ENCODE assay signal across 19 cellular contexts in genomic region chr1:151124763-151125403, GRCh38. TPM values are rescaled to one million over a fixed set of nuclear protein-coding genes. Genes with fewer than 3 reads are reported as not detected.
DNase-seq lines count a peak whose midpoint lies in the region; ATAC-seq and TF ChIP-seq lines count a peak whose summit lies in the region.
"Had no signal": no experiment of that assay in that cellular context is flagged by ENCODE, and none has a peak within 500 bp of the region (broad histone marks: within the 10 kb centered on the region; RNA-seq: fewer than 3 reads in every experiment).

No MANE protein-coding gene starts in this region.

- no peak overlapping the region for H3K18ac ChIP-seq in neuronal stem cell (ENCODE audit: low read length)

- TF ChIP-seq CTCF in WTC11 (IDR thresholded peaks at IDR 0.05) = no peak

- H3K27ac ChIP-seq in CD4-positive, alpha-beta memory T cell (ENCODE audit: low read depth, low read length) = no peak overlapping the region
- H3K27ac ChIP-seq in neuronal stem cell (replicated peaks; ENCODE audit: low read length) = no peak overlapping the region
- H3K27ac ChIP-seq: KMS-11, SK-N-MC had no signal

- H3K36me3 Mint-ChIP-seq in CD4-positive, alpha-beta memory T cell = peaks cover 28 to 30% of the 10 kb centered on the region in 2 donors
- no peaks in the 10 kb centered on the region for H3K36me3 Mint-ChIP-seq in WTC11
- H3K36me3 Mint-ChIP-seq in naive thymus-derived CD8-positive, alpha-beta T cell = peaks cover 0 to 58% (median 6%) of the 10 kb centered on the region in 3 donors

- H3K79me1 ChIP-seq in neuronal stem cell (ENCODE audit: low read depth, low read length) = no peaks in the 10 kb centered on the region

- H3K9ac ChIP-seq in neuronal stem cell (ENCODE audit: low read depth, low read length, poor library complexity) = no peak overlapping the region
- H3K9ac ChIP-seq: KMS-11 had no signal

- H3K4me3 ChIP-seq in CD4-positive, alpha-beta memory T cell (ENCODE audit: low read length in 2 of 2) = no peak overlapping the region
- H3K4me3 ChIP-seq in H7 (ENCODE audit: insufficient read depth, low read depth, low read length) (no peak overlapping the region), neuronal stem cell (ENCODE audit: low read length in 2 of 2) (no peak overlapping the region)
- H3K4me3 ChIP-seq: SK-N-MC had no signal

- ATAC-seq in WTC11 = peak; percentile 53
- ATAC-seq in naive thymus-derived CD8-positive, alpha-beta T cell = no peak
- ATAC-seq: HCT116 had no signal

- WGBS in neuronal stem cell (ENCODE audit: extremely low coverage in 2 of 2, insufficient read length in 2 of 2, insufficient replicate concordance in 1 of 2), 2 donors = no CpG with 5 or more reads among the region's 5 CpGs

- no peak overlapping the region for H3K4me2 ChIP-seq in neuronal stem cell (ENCODE audit: insufficient read depth, low read length, poor library complexity, severe bottlenecking)
- H3K4me2 ChIP-seq: KMS-11 had no signal

- no peak overlapping the region for H2AK5ac ChIP-seq in neuronal stem cell (ENCODE audit: low read depth, low read length)

- H3K4me3 Mint-ChIP-seq in CD4-positive, alpha-beta memory T cell = peak overlapping the region in 6 of 8 donors; percentile 6 to 60 (median 35)
- H3K4me3 Mint-ChIP-seq in WTC11 = no peak overlapping the region
- no peak overlapping the region for H3K4me3 Mint-ChIP-seq in naive thymus-derived CD8-positive, alpha-beta T cell

- peak in 2 of 5 donors; percentile 13 to 24 for DNase-seq in CD4-positive, alpha-beta memory T cell
- peak; percentile 48 for DNase-seq in H7
- DNase-seq in WTC11 (ENCODE audit: low spot score) = no peak
- DNase-seq in neuronal stem cell (ENCODE audit: low spot score) = no peak
- no peak for DNase-seq in naive thymus-derived CD8-positive, alpha-beta T cell
- no peak for DNase-seq in D341Med (ENCODE audit: low spot score)
- DNase-seq in cerebellar cortex (ENCODE audit: low spot score) = no peak
- DNase-seq: ACHN, AML-193, DMS79 treated with DMSO at 0.1 percent for 48 hours, NCI-H1048, NCI-H146, NCI-H2081 treated with DMSO at 0.1 percent for 48 hours, NCI-H510A treated with DMSO at 0.1 percent for 48 hours had no signal

- no peak overlapping the region for H3K14ac ChIP-seq in neuronal stem cell (ENCODE audit: low read length)

- intact Hi-C loops in CD4-positive, alpha-beta memory T cell (cut with micrococcal nuclease) = no loop called here

- H3K27me3 ChIP-seq in CD4-positive, alpha-beta memory T cell (ENCODE audit: insufficient read depth, low read length) = no peaks in the 10 kb centered on the region
- H3K27me3 ChIP-seq in H7 (ENCODE audit: control insufficient read depth, insufficient read depth, low read length) (no peaks in the 10 kb centered on the region), neuronal stem cell (ENCODE audit: control insufficient read depth in 3 of 3, insufficient read depth in 3 of 3, low read depth in 1 of 3, low read length in 3 of 3) (no peaks in the 10 kb centered on the region)

- no peak overlapping the region for H4K8ac ChIP-seq in neuronal stem cell (ENCODE audit: low read depth, low read length)

- H3K27ac Mint-ChIP-seq in CD4-positive, alpha-beta memory T cell = peak overlapping the region in 5 of 7 donors; percentile 63 to 87 (median 80)
- peak overlapping the region; percentile 11; the same call in 1 of the 2 replicates for H3K27ac Mint-ChIP-seq in WTC11
- H3K27ac Mint-ChIP-seq in naive thymus-derived CD8-positive, alpha-beta T cell = peak overlapping the region in 3 of 10 donors; percentile 18 to 66 (median 20)

- CTCF ChIA-PET in CD4-positive, alpha-beta memory T cell (lab: Charles Lee; ENCODE audit: partially characterized antibody) = interaction anchor here (1.1 to 1.7 kb wide), 3 partner anchors 10 to 25 kb away, joined by 3 to 6 read pairs (median 4); no protein-coding TSS in a partner anchor
- CTCF ChIA-PET in WTC11 (lab: Charles Lee) = interaction anchor here (0.8 to 2.0 kb wide), 4 partner anchors 9 to 55 kb away, joined by 3 to 23 read pairs (median 3); no protein-coding TSS in a partner anchor

- no peak overlapping the region for H2BK15ac ChIP-seq in neuronal stem cell (ENCODE audit: low read length)

- no peak overlapping the region for H3K23ac ChIP-seq in neuronal stem cell (ENCODE audit: low read depth, low read length, poor library complexity)

- no peaks in the 10 kb centered on the region for H3K36me3 ChIP-seq in CD4-positive, alpha-beta memory T cell (ENCODE audit: insufficient read depth, low read length)
- H3K36me3 ChIP-seq in H7 (replicated peaks; ENCODE audit: control insufficient read depth, insufficient read depth, low read length) = no peaks in the 10 kb centered on the region
- no peaks in the 10 kb centered on the region for H3K36me3 ChIP-seq in neuronal stem cell (replicated peaks in 1 of 2; ENCODE audit: control insufficient read depth in 2 of 2, insufficient read depth in 2 of 2, low read length in 2 of 2)

- no peaks in the 10 kb centered on the region for H3K9me3 Mint-ChIP-seq in CD4-positive, alpha-beta memory T cell
- H3K9me3 Mint-ChIP-seq in WTC11 = no peaks in the 10 kb centered on the region
- no peaks in the 10 kb centered on the region for H3K9me3 Mint-ChIP-seq in naive thymus-derived CD8-positive, alpha-beta T cell

- no peaks in the 10 kb centered on the region for H3K9me3 ChIP-seq in CD4-positive, alpha-beta memory T cell (ENCODE audit: control insufficient read depth in 1 of 2, low read length in 2 of 2)
- H3K9me3 ChIP-seq in neuronal stem cell (replicated peaks in 1 of 2; ENCODE audit: control insufficient read depth in 2 of 2, insufficient read depth in 1 of 2, low read depth in 1 of 2, low read length in 2 of 2) = no peaks in the 10 kb centered on the region

- H3K4ac ChIP-seq in neuronal stem cell (ENCODE audit: low read length) = no peak overlapping the region

- no peaks in the 10 kb centered on the region for H3K4me1 ChIP-seq in CD4-positive, alpha-beta memory T cell (ENCODE audit: insufficient read depth, low read length)
- peaks cover 0 to 7% of the 10 kb centered on the region in 2 donors for H3K4me1 ChIP-seq in neuronal stem cell (ENCODE audit: control insufficient read depth in 2 of 2, insufficient read depth in 1 of 2, low read depth in 1 of 2, low read length in 2 of 2)

- H4K91ac ChIP-seq in neuronal stem cell (ENCODE audit: low read depth, low read length, poor library complexity) = no peak overlapping the region

- no peak overlapping the region for H2BK5ac ChIP-seq in neuronal stem cell (ENCODE audit: low read length)

- H3K27me3 Mint-ChIP-seq in CD4-positive, alpha-beta memory T cell = no peaks in the 10 kb centered on the region
- H3K27me3 Mint-ChIP-seq in WTC11 (ENCODE audit: low read depth) = no peaks in the 10 kb centered on the region; the same call in 1 of the 2 replicates
- H3K27me3 Mint-ChIP-seq in naive thymus-derived CD8-positive, alpha-beta T cell = no peaks in the 10 kb centered on the region

- peak overlapping the region; percentile 10 for H2AFZ ChIP-seq in neuronal stem cell (ENCODE audit: low read length)

- POLR2A ChIA-PET in CD4-positive, alpha-beta memory T cell (lab: Charles Lee; ENCODE audit: partially characterized antibody) = interaction anchor here (0.6 kb wide), 1 partner anchor 571 kb away, joined by 4 read pairs; no protein-coding TSS in a partner anchor
- POLR2A ChIA-PET in WTC11 (lab: Charles Lee) = no interaction called here
- POLR2A ChIA-PET in naive thymus-derived CD8-positive, alpha-beta T cell (lab: Charles Lee) = interaction anchor here (0.6 kb wide), 1 partner anchor 12 kb away, joined by 3 read pairs; no protein-coding TSS in a partner anchor

- H2BK12ac ChIP-seq in neuronal stem cell (ENCODE audit: low read length) = no peak overlapping the region

- peaks cover 4 to 9% (median 8%) of the 10 kb centered on the region in 4 donors for H3K4me1 Mint-ChIP-seq in CD4-positive, alpha-beta memory T cell
- H3K4me1 Mint-ChIP-seq in WTC11 = peaks cover 22% of the 10 kb centered on the region
- H3K4me1 Mint-ChIP-seq in naive thymus-derived CD8-positive, alpha-beta T cell = no peaks in the 10 kb centered on the region

- no peak overlapping the region for H2BK120ac ChIP-seq in neuronal stem cell (ENCODE audit: low read depth, low read length)

RNA-seq across cellular contexts. Expression of gene SEMA6C, which starts 21.5 kb away (rescaled TPM):
- 1 to 10 TPM; 7.6 to 8.2 TPM for total RNA-seq in CD4-positive, alpha-beta memory T cell
- polyA plus RNA-seq in CD4-positive, alpha-beta memory T cell = 1 to 10 TPM in 1 of 2 donors, under 1 TPM in 1; 0.54 to 2.1 TPM
- total RNA-seq in H7 (2014; rRNA removed; shearing (Covaris generic)) = 6.1 and 8.0 TPM in 2 replicates
- 16.3 to 21.0 TPM (median 18.1 TPM) in 3 replicates for total RNA-seq in WTC11 (2021)
- polyA plus RNA-seq in neuronal stem cell (2013, experiment 1 of 2) = 15.6 TPM
- 17.4 TPM for polyA plus RNA-seq in neuronal stem cell (2013, experiment 2 of 2)
- total RNA-seq in naive thymus-derived CD8-positive, alpha-beta T cell = 10 to 100 TPM; 10.6 to 13.2 TPM
- polyA plus RNA-seq in naive thymus-derived CD8-positive, alpha-beta T cell = 1 to 10 TPM in 1 of 3 donors, under 1 TPM in 2; 0.57 to 1.1 (median 0.81) TPM

RNA-seq across cellular contexts. Expression of gene TNFAIP8L2, which starts 31.6 kb away (rescaled TPM):
- 10 to 100 TPM; 45.9 to 49.7 TPM for total RNA-seq in CD4-positive, alpha-beta memory T cell
- polyA plus RNA-seq in CD4-positive, alpha-beta memory T cell = 10 to 100 TPM; 10.8 to 42.3 TPM
- 0.14 and 0.15 TPM in 2 replicates for total RNA-seq in H7 (2014; rRNA removed; shearing (Covaris generic))
- total RNA-seq in WTC11 (2021) = 0.15 TPM in 1 of 3 replicates, not detected in the others
- not detected for polyA plus RNA-seq in neuronal stem cell (2013, experiment 1 of 2)
- not detected for polyA plus RNA-seq in neuronal stem cell (2013, experiment 2 of 2)
- total RNA-seq in naive thymus-derived CD8-positive, alpha-beta T cell = 10 to 100 TPM; 31.5 to 33.1 TPM
- polyA plus RNA-seq in naive thymus-derived CD8-positive, alpha-beta T cell = 10 to 100 TPM in 2 of 3 donors, 1 to 10 TPM in 1; 9.9 to 37.4 (median 11.7) TPM
- total RNA-seq: G401, MCF 10A had no signal

RNA-seq across cellular contexts. Expression of gene LYSMD1, which starts 40.8 kb away (rescaled TPM):
- 1 to 10 TPM; 1.0 to 1.3 TPM for total RNA-seq in CD4-positive, alpha-beta memory T cell
- polyA plus RNA-seq in CD4-positive, alpha-beta memory T cell = under 1 TPM in 1 of 2 donors, not detected in 1; 0.59 TPM
- total RNA-seq in H7 (2014; rRNA removed; shearing (Covaris generic)) = 20.0 and 22.5 TPM in 2 replicates
- 6.3 to 7.8 TPM (median 6.9 TPM) in 3 replicates for total RNA-seq in WTC11 (2021)
- polyA plus RNA-seq in neuronal stem cell (2013, experiment 1 of 2) = 7.6 TPM
- polyA plus RNA-seq in neuronal stem cell (2013, experiment 2 of 2) = 6.8 TPM
- 1 to 10 TPM; 2.5 to 4.5 TPM for total RNA-seq in naive thymus-derived CD8-positive, alpha-beta T cell
- polyA plus RNA-seq in naive thymus-derived CD8-positive, alpha-beta T cell = under 1 TPM in 2 of 3 donors, not detected in 1; 0.23 to 0.30 TPM

RNA-seq across cellular contexts. Expression of gene SCNM1, which starts 41.1 kb away (rescaled TPM):
- total RNA-seq in CD4-positive, alpha-beta memory T cell = 10 to 100 TPM; 57.4 to 61.4 TPM
- polyA plus RNA-seq in CD4-positive, alpha-beta memory T cell = 10 to 100 TPM; 76.5 to 80.9 TPM
- 76.1 and 78.8 TPM in 2 replicates for total RNA-seq in H7 (2014; rRNA removed; shearing (Covaris generic))
- total RNA-seq in WTC11 (2021) = 35.3 to 45.3 TPM (median 35.8 TPM) in 3 replicates
- 38.6 TPM for polyA plus RNA-seq in neuronal stem cell (2013, experiment 1 of 2)
- polyA plus RNA-seq in neuronal stem cell (2013, experiment 2 of 2) = 37.5 TPM
- 10 to 100 TPM; 57.8 to 65.2 TPM for total RNA-seq in naive thymus-derived CD8-positive, alpha-beta T cell
- 10 to 100 TPM; 53.7 to 74.2 (median 63.5) TPM for polyA plus RNA-seq in naive thymus-derived CD8-positive, alpha-beta T cell

RNA-seq across cellular contexts. Expression of gene TMOD4, which starts 50.9 kb away (rescaled TPM):
- total RNA-seq in CD4-positive, alpha-beta memory T cell = 1 to 10 TPM; 6.4 TPM
- polyA plus RNA-seq in CD4-positive, alpha-beta memory T cell = not detected
- 0.80 TPM in 1 of 2 replicates, not detected in the other for total RNA-seq in H7 (2014; rRNA removed; shearing (Covaris generic))
- total RNA-seq in WTC11 (2021) = 0.66 to 0.82 TPM (median 0.79 TPM) in 3 replicates
- polyA plus RNA-seq in neuronal stem cell (2013, experiment 1 of 2) = 0.24 TPM
- 0.33 TPM for polyA plus RNA-seq in neuronal stem cell (2013, experiment 2 of 2)
- total RNA-seq in naive thymus-derived CD8-positive, alpha-beta T cell = 1 to 10 TPM; 2.0 to 4.6 TPM
- polyA plus RNA-seq in naive thymus-derived CD8-positive, alpha-beta T cell = under 1 TPM in 2 of 3 donors, not detected in 1; 0.50 to 0.59 TPM
- total RNA-seq: G401, MCF 10A had no signal

Comparison
In these comparisons a context has a peak if more than half of its experiments do, and no peak if none do; other contexts are left out.
1. H3K4me3 Mint-ChIP-seq: peak in CD4-positive, alpha-beta memory T cell (6 of 8); none in WTC11 (single experiment) and naive thymus-derived CD8-positive, alpha-beta T cell (0 of 10).
2. RNA of gene TNFAIP8L2, which starts 31.6 kb away (total RNA-seq): 45.9 to 49.7 TPM in CD4-positive, alpha-beta memory T cell and 31.5 to 33.1 TPM in naive thymus-derived CD8-positive, alpha-beta T cell; 0.15 TPM in WTC11 and 0.14 to 0.15 TPM in H7; every median in the first group is over 10 times any median in the second.